ENCODE assay signal across 1 cellular context in genomic region chr4:101086801-101087586, GRCh38.
TF ChIP-seq lines count a peak whose summit lies in the region.

No MANE protein-coding gene starts in this region.

TF ChIP-seq in GM23338, 12 proteins besides CTCF, POLR2A, EP300 and RAD21 (continued from another document):
- no peak for TF ChIP-seq ZNF462 (CRISPR knock-in tag; IDR thresholded peaks at IDR 0.05)
- no peak for TF ChIP-seq EZH2 (IDR thresholded peaks at IDR 0.05; ENCODE audit: low read depth, unreplicated experiment)
- TF ChIP-seq NANOG (IDR thresholded peaks at IDR 0.05; ENCODE audit: borderline replicate concordance): no peak
